Comparison of ENCODE assay signal across 23 cellular contexts in the genomic region with DNA sequence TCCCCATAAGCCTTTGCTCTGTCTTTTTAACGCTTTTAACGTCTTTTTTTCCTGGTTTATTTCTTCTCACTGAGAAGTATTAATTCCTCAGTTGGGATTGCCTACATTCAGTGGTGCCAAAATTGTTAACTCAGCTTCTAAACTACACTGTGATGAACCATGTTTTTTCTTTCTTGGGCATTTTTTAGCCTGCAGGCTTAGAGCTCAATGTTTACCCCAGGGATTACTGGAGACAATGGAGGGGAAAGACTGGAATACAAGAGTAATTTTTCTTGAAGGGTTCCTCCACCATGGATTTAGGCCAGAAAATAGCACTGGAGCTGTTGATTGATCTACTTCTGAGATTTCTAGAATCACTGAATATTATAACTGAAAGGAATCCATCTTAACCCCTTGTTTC. TPM values are rescaled to one million over a fixed set of nuclear protein-coding genes. Genes with fewer than 3 reads are reported as not detected.
DNase-seq lines count a peak whose midpoint lies in the region; ATAC-seq and TF ChIP-seq lines count a peak whose summit lies in the region.
"Had no signal": no experiment of that assay in that cellular context is flagged by ENCODE, and none has a peak within 500 bp of the region (broad histone marks: within the 10 kb centered on the region; RNA-seq: fewer than 3 reads in every experiment).

No MANE protein-coding gene starts in this region.

- peaks cover 58% of the 10 kb centered on the region for H3K36me3 Mint-ChIP-seq in activated CD8-positive, alpha-beta T cell treated with anti-CD3 and anti-CD28 coated beads for 36 hours (ENCODE audit: low read depth)
- peaks cover 80% of the 10 kb centered on the region for H3K36me3 Mint-ChIP-seq in activated CD8-positive, alpha-beta T cell treated with anti-CD3 and anti-CD28 coated beads, Interleukin-2, amount 10 ng/mL, durations not matched to agents 7 days and 5 days (ENCODE audit: low read depth)
- H3K36me3 Mint-ChIP-seq in effector memory CD8-positive, alpha-beta T cell (ENCODE audit: insufficient read depth) = peaks cover 25% of the 10 kb centered on the region

- TF ChIP-seq CTCF in activated CD8-positive, alpha-beta T cell treated with anti-CD3 and anti-CD28 coated beads for 36 hours (IDR thresholded peaks at IDR 0.05) = no peak
- no peak for TF ChIP-seq CTCF in OCI-LY7 (conservative IDR thresholded peaks at IDR 0.05; ENCODE audit: low read length)

- H3K4me1 Mint-ChIP-seq in activated CD8-positive, alpha-beta T cell treated with anti-CD3 and anti-CD28 coated beads for 36 hours (ENCODE audit: low read depth) = peaks cover 76% of the 10 kb centered on the region
- H3K4me1 Mint-ChIP-seq in activated CD8-positive, alpha-beta T cell treated with anti-CD3 and anti-CD28 coated beads, Interleukin-2, amount 10 ng/mL, durations not matched to agents 7 days and 5 days (ENCODE audit: low read depth) = peaks cover 62% of the 10 kb centered on the region
- peaks cover 33 to 41% of the 10 kb centered on the region in 2 donors for H3K4me1 Mint-ChIP-seq in effector memory CD8-positive, alpha-beta T cell (ENCODE audit: low read depth in 2 of 2)

- no peak overlapping the region for H2AFZ ChIP-seq in OCI-LY7 (ENCODE audit: low read length)

- intact Hi-C loops in activated CD8-positive, alpha-beta T cell treated with anti-CD3 and anti-CD28 coated beads for 36 hours (cut with micrococcal nuclease) = loop anchor here (5.0 kb wide), 1 partner anchor 53 kb away; no protein-coding TSS in a partner anchor
- intact Hi-C loops in OCI-LY7 (cut with micrococcal nuclease; ENCODE audit: unreplicated experiment) = no loop called here

- no peak for DNase-seq in activated CD8-positive, alpha-beta T cell treated with anti-CD3 and anti-CD28 coated beads for 36 hours
- no peak for DNase-seq in activated CD8-positive, alpha-beta T cell treated with anti-CD3 and anti-CD28 coated beads, Interleukin-2, amount 10 ng/mL, durations not matched to agents 7 days and 5 days
- DNase-seq in OCI-LY7 (ENCODE audit: low spot score) (no peak), NCI-H82 (lab: John Stamatoyannopoulos, UW) (no peak), cerebellar nuclear complex (lab: John Stamatoyannopoulos, UW) (no peak)
- no peak for DNase-seq in effector memory CD8-positive, alpha-beta T cell
- DNase-seq: activated CD4-positive, alpha-beta T cell treated with anti-CD3 and anti-CD28 coated beads for 4 hours; COR-L47; erythroblast; GDM1; HCEC 1CT; left colon; NCI-H1105 treated with DMSO at 0.1 percent for 48 hours; NCI-H2081; NCI-H446 treated with DMSO at 0.1 percent for 48 hours; Peyer's patch; SIG-M5; sigmoid colon had no signal

- no peaks in the 10 kb centered on the region for H3K27me3 ChIP-seq in subcutaneous abdominal adipose tissue (ENCODE audit: control insufficient read depth in 5 of 5, insufficient read depth in 4 of 5, low read length in 5 of 5)
- H3K27me3 ChIP-seq: neutrophil, Peyer's patch, sigmoid colon had no signal

- H3K9ac ChIP-seq in subcutaneous abdominal adipose tissue (ENCODE audit: low read length in 5 of 5) = no peak overlapping the region

- H3K36me3 ChIP-seq in OCI-LY7 (ENCODE audit: insufficient read depth, low read length) = peaks cover 68% of the 10 kb centered on the region
- H3K36me3 ChIP-seq in subcutaneous abdominal adipose tissue (ENCODE audit: control insufficient read depth in 5 of 5, insufficient read depth in 5 of 5, low read length in 5 of 5) = peaks cover 5 to 17% (median 10%) of the 10 kb centered on the region in 5 donors
- H3K36me3 ChIP-seq: sigmoid colon had no signal

- H3K9me3 ChIP-seq in OCI-LY7 (ENCODE audit: low read length) (no peaks in the 10 kb centered on the region), subcutaneous abdominal adipose tissue (ENCODE audit: control insufficient read depth in 5 of 5, low read length in 5 of 5) (no peaks in the 10 kb centered on the region)
- H3K9me3 ChIP-seq: neutrophil, Peyer's patch, sigmoid colon had no signal

- H3K9me2 ChIP-seq in OCI-LY7 (ENCODE audit: insufficient read depth, low read length) = no peaks in the 10 kb centered on the region

- H3K27me3 Mint-ChIP-seq in activated CD8-positive, alpha-beta T cell treated with anti-CD3 and anti-CD28 coated beads for 36 hours = no peaks in the 10 kb centered on the region
- H3K27me3 Mint-ChIP-seq in activated CD8-positive, alpha-beta T cell treated with anti-CD3 and anti-CD28 coated beads, Interleukin-2, amount 10 ng/mL, durations not matched to agents 7 days and 5 days (ENCODE audit: low read depth) = no peaks in the 10 kb centered on the region
- H3K27me3 Mint-ChIP-seq in effector memory CD8-positive, alpha-beta T cell = no peaks in the 10 kb centered on the region

- CTCF ChIA-PET in activated CD8-positive, alpha-beta T cell treated with anti-CD3 and anti-CD28 coated beads for 36 hours (lab: Charles Lee) = interaction anchor here (1.2 to 5.2 kb wide), 6 partner anchors 13 to 172 kb away, joined by 4 to 40 read pairs (median 12); partner anchors contain the start of gene STAMBPL1
- CTCF ChIA-PET in activated CD8-positive, alpha-beta T cell treated with anti-CD3 and anti-CD28 coated beads, Interleukin-2, amount 10 ng/mL, durations not matched to agents 7 days and 5 days (lab: Charles Lee) = interaction anchor here (1.1 to 4.1 kb wide), 10 partner anchors 13 to 171 kb away, joined by 3 to 39 read pairs (median 8); partner anchors contain the start of gene STAMBPL1
- CTCF ChIA-PET in OCI-LY7 (lab: Charles Lee; ENCODE audit: unreplicated experiment) = interaction anchor here (1.1 to 1.6 kb wide), 3 partner anchors 12 to 22 kb away, joined by 3 to 5 read pairs (median 3); no protein-coding TSS in a partner anchor

- H3K4me3 ChIP-seq in OCI-LY7 (ENCODE audit: low read depth, low read length, poor library complexity, severe bottlenecking) (no peak overlapping the region), subcutaneous abdominal adipose tissue (ENCODE audit: low read depth in 1 of 5, low read length in 5 of 5) (no peak overlapping the region)
- H3K4me3 ChIP-seq: Peyer's patch, sigmoid colon had no signal

- H3K4me1 ChIP-seq in OCI-LY7 (ENCODE audit: insufficient read depth, low read length, poor library complexity, severe bottlenecking) (peaks cover 60% of the 10 kb centered on the region), subcutaneous abdominal adipose tissue (ENCODE audit: control insufficient read depth in 5 of 5, insufficient read depth in 5 of 5, low read length in 5 of 5) (peaks cover 0 to 50% (median 30%) of the 10 kb centered on the region in 5 donors)

- H3K27ac ChIP-seq in OCI-LY7 (ENCODE audit: low read depth, low read length, poor library complexity, severe bottlenecking) (peak overlapping the region; percentile 92), subcutaneous abdominal adipose tissue (ENCODE audit: low read depth, low read length) (peak overlapping the region; percentile 38)
- H3K27ac ChIP-seq: neutrophil, sigmoid colon had no signal

- no peak for ATAC-seq in activated CD8-positive, alpha-beta T cell treated with anti-CD3 and anti-CD28 coated beads for 36 hours
- ATAC-seq in activated CD8-positive, alpha-beta T cell treated with anti-CD3 and anti-CD28 coated beads, Interleukin-2, amount 10 ng/mL, durations not matched to agents 7 days and 5 days = no peak
- ATAC-seq in effector memory CD8-positive, alpha-beta T cell (replicated peaks) = no peak
- no peak for ATAC-seq in GM21367 (IDR thresholded peaks at IDR 0.05; ENCODE audit: unreplicated experiment)
- ATAC-seq: HepG2, left colon had no signal

- H3K9me3 Mint-ChIP-seq in activated CD8-positive, alpha-beta T cell treated with anti-CD3 and anti-CD28 coated beads for 36 hours = no peaks in the 10 kb centered on the region
- no peaks in the 10 kb centered on the region for H3K9me3 Mint-ChIP-seq in activated CD8-positive, alpha-beta T cell treated with anti-CD3 and anti-CD28 coated beads, Interleukin-2, amount 10 ng/mL, durations not matched to agents 7 days and 5 days (ENCODE audit: insufficient read depth)
- H3K9me3 Mint-ChIP-seq in effector memory CD8-positive, alpha-beta T cell = no peaks in the 10 kb centered on the region

- no peak overlapping the region for H3K4me2 ChIP-seq in OCI-LY7 (ENCODE audit: low read length)

- no TSS peak for BruUV-seq in OCI-LY7 (replicated peaks; lab: Mats Ljungman, UMichigan)

- peaks cover 56% of the 10 kb centered on the region for H3K79me2 ChIP-seq in OCI-LY7 (ENCODE audit: insufficient read depth, low read depth, low read length)

- H4K20me1 ChIP-seq in OCI-LY7 (ENCODE audit: insufficient read depth, low read length) = no peaks in the 10 kb centered on the region

- peak overlapping the region; percentile 96 for H3K27ac Mint-ChIP-seq in activated CD8-positive, alpha-beta T cell treated with anti-CD3 and anti-CD28 coated beads for 36 hours
- no peak overlapping the region for H3K27ac Mint-ChIP-seq in activated CD8-positive, alpha-beta T cell treated with anti-CD3 and anti-CD28 coated beads, Interleukin-2, amount 10 ng/mL, durations not matched to agents 7 days and 5 days
- H3K27ac Mint-ChIP-seq in effector memory CD8-positive, alpha-beta T cell = peak overlapping the region; percentile 36 to 69
- H3K27ac Mint-ChIP-seq: progenitor cell of endocrine pancreas had no signal

- H3K4me3 Mint-ChIP-seq in activated CD8-positive, alpha-beta T cell treated with anti-CD3 and anti-CD28 coated beads for 36 hours = no peak overlapping the region
- no peak overlapping the region for H3K4me3 Mint-ChIP-seq in activated CD8-positive, alpha-beta T cell treated with anti-CD3 and anti-CD28 coated beads, Interleukin-2, amount 10 ng/mL, durations not matched to agents 7 days and 5 days
- no peak overlapping the region for H3K4me3 Mint-ChIP-seq in effector memory CD8-positive, alpha-beta T cell

- POLR2A ChIA-PET in activated CD8-positive, alpha-beta T cell treated with anti-CD3 and anti-CD28 coated beads for 36 hours (lab: Charles Lee) = interaction anchor here (1.1 to 3.2 kb wide), 6 partner anchors 10 to 91 kb away, joined by 4 to 15 read pairs (median 6); partner anchors contain the start of genes FAS and STAMBPL1
- POLR2A ChIA-PET in activated CD8-positive, alpha-beta T cell treated with anti-CD3 and anti-CD28 coated beads, Interleukin-2, amount 10 ng/mL, durations not matched to agents 7 days and 5 days (lab: Charles Lee) = interaction anchor here (0.6 to 2.8 kb wide), 4 partner anchors 15 to 91 kb away, joined by 3 to 24 read pairs (median 5); partner anchors contain the start of genes FAS and STAMBPL1
- POLR2A ChIA-PET in OCI-LY7 (lab: Charles Lee) = interaction anchor here (0.8 to 6.8 kb wide), 4 partner anchors 8 to 818 kb away, joined by 3 to 201 read pairs (median 10); partner anchors contain the start of genes FAS and STAMBPL1

RNA-seq across cellular contexts. Expression of gene STAMBPL1, which starts 19.8 kb away (rescaled TPM):
- total RNA-seq in activated CD8-positive, alpha-beta T cell treated with anti-CD3 and anti-CD28 coated beads for 36 hours = 10 to 100 TPM; 71.1 to 76.5 TPM
- 10 to 100 TPM; 67.6 TPM for total RNA-seq in activated CD8-positive, alpha-beta T cell treated with anti-CD3 and anti-CD28 coated beads, Interleukin-2, amount 10 ng/mL, durations not matched to agents 7 days and 5 days
- total RNA-seq in OCI-LY7 (2014; rRNA removed; shearing (Covaris generic)) = 47.2 and 69.0 TPM in 2 replicates
- 41.0 and 44.4 TPM in 2 replicates for total RNA-seq in OCI-LY7 (2022)

RNA-seq across cellular contexts. Expression of gene ANKRD22, which starts 48.2 kb away (rescaled TPM):
- not detected for total RNA-seq in activated CD8-positive, alpha-beta T cell treated with anti-CD3 and anti-CD28 coated beads for 36 hours
- total RNA-seq in activated CD8-positive, alpha-beta T cell treated with anti-CD3 and anti-CD28 coated beads, Interleukin-2, amount 10 ng/mL, durations not matched to agents 7 days and 5 days = under 1 TPM in 1 of 2 experiments, not detected in 1; 0.45 TPM
- total RNA-seq in OCI-LY7 (2014; rRNA removed; shearing (Covaris generic)) = not detected in 2 replicates
- not detected in 2 replicates for total RNA-seq in OCI-LY7 (2022)
- total RNA-seq: HepG2, progenitor cell of endocrine pancreas, sigmoid colon had no signal

RNA-seq across cellular contexts. Expression of gene ACTA2, which starts 52.7 kb away (rescaled TPM):
- total RNA-seq in activated CD8-positive, alpha-beta T cell treated with anti-CD3 and anti-CD28 coated beads for 36 hours = 10 to 100 TPM; 13.3 to 14.9 TPM
- total RNA-seq in activated CD8-positive, alpha-beta T cell treated with anti-CD3 and anti-CD28 coated beads, Interleukin-2, amount 10 ng/mL, durations not matched to agents 7 days and 5 days = 10 to 100 TPM; 12.9 to 15.0 TPM
- 1.4 and 5.0 TPM in 2 replicates for total RNA-seq in OCI-LY7 (2014; rRNA removed; shearing (Covaris generic))
- 3.3 and 4.2 TPM in 2 replicates for total RNA-seq in OCI-LY7 (2022)
